11 cellular contexts compared by ENCODE assay signal in the genomic region with DNA sequence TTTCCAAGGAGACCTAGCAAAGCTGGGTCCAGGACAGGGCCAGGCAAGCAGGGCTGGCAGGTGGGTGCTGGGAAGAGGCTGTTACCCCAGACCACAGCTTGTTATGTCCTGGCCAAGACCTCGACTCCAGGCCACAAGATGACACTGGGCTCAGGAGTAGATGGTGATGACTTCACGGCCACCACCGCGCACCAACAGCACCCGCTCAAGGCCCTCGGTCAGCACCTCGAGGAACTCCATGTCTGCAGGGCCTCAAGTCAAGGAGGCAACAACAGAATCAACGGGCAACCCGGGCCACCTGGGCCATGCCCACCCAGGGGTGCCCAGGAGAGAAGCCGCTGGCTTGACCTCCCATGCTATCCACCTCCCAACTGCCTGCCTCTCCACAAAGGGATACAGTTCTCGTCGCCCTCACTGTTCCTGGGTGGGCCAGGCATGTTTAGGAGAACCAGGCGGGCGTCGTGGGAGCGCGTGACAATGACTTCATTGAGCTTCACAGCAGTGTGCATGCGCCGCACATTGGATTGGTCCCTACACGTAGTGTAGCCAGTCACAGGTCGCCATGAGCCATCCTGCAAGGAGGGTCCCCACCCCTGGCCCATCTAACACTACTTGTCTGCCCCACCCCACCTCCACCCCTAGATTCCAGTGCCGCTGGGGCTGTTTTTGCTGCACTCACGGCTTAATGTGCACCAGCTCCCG. TPM values are rescaled to one million over a fixed set of nuclear protein-coding genes. Genes with fewer than 3 reads are reported as not detected.
DNase-seq lines count a peak whose midpoint lies in the region; ATAC-seq and TF ChIP-seq lines count a peak whose summit lies in the region.
"Had no signal": no experiment of that assay in that cellular context is flagged by ENCODE, and none has a peak within 500 bp of the region (broad histone marks: within the 10 kb centered on the region; RNA-seq: fewer than 3 reads in every experiment).

No MANE protein-coding gene starts in this region.

- peaks cover 14% of the 10 kb centered on the region for H3F3A ChIP-seq in PC-9 (ENCODE audit: insufficient read depth, low read depth)

- BruUV-seq in PC-9 (replicated peaks; lab: Mats Ljungman, UMichigan): no TSS peak

- H4K20me1 ChIP-seq in PC-9 (ENCODE audit: insufficient read depth): peaks cover 14% of the 10 kb centered on the region

- H3K27ac ChIP-seq in HEK293 (ENCODE audit: extremely low read depth, low read depth, low read length): no peak overlapping the region
- peak overlapping the region; percentile 35 to 51 for H3K27ac ChIP-seq in esophagus (ENCODE audit: low read depth in 2 of 2, low read length in 1 of 2)
- peak overlapping the region; percentile 26 to 59 (median 52) for H3K27ac ChIP-seq in gastrocnemius medialis
- H3K27ac ChIP-seq in PC-9: no peak overlapping the region

- no peak for TF ChIP-seq POLR2A in gastrocnemius medialis (IDR thresholded peaks at IDR 0.05)

- H3K9me3 ChIP-seq in HEK293 (ENCODE audit: control insufficient read depth, insufficient read depth, low read depth, low read length): no peaks in the 10 kb centered on the region
- no peaks in the 10 kb centered on the region for H3K9me3 ChIP-seq in esophagus (ENCODE audit: control insufficient read depth in 2 of 2, insufficient read depth in 1 of 2, low read depth in 1 of 2, low read length in 1 of 2)
- no peaks in the 10 kb centered on the region for H3K9me3 ChIP-seq in gastrocnemius medialis
- no peaks in the 10 kb centered on the region for H3K9me3 ChIP-seq in PC-9 (ENCODE audit: insufficient read depth, low read depth)

- intact Hi-C loops in gastrocnemius medialis (cut with DNase I; ENCODE audit: low total_unique reads): no loop called here
- intact Hi-C loops in PC-9 (cut with micrococcal nuclease; ENCODE audit: unreplicated experiment): loop anchor here (10.0 kb wide), 1 partner anchor 100 kb away; no protein-coding TSS in a partner anchor

- no peaks in the 10 kb centered on the region for H3K9me2 ChIP-seq in PC-9 (ENCODE audit: insufficient read depth)

- peaks cover 0 to 85% of the 10 kb centered on the region in 2 experiments; a peak in 2 of 3 replicates for H3K36me3 ChIP-seq in HEK293 (ENCODE audit: control insufficient read depth in 2 of 2, insufficient read depth in 1 of 2, low read length in 2 of 2)
- peaks cover 8 to 36% of the 10 kb centered on the region in 2 donors for H3K36me3 ChIP-seq in esophagus (ENCODE audit: control insufficient read depth in 2 of 2, insufficient read depth in 2 of 2, low read length in 1 of 2)
- H3K36me3 ChIP-seq in gastrocnemius medialis: peaks cover 0 to 64% of the 10 kb centered on the region in 2 donors
- H3K36me3 ChIP-seq in PC-9 (ENCODE audit: low read depth): no peaks in the 10 kb centered on the region

- CTCF ChIA-PET in HEK293 (lab: Yijun Ruan, JAX): interaction anchor here (0.7 kb wide), 1 partner anchor 262 kb away, joined by 3 read pairs; no protein-coding TSS in a partner anchor
- CTCF ChIA-PET in PC-9 (lab: Charles Lee): no interaction called here

- no peaks in the 10 kb centered on the region for H3K27me3 ChIP-seq in esophagus (ENCODE audit: control insufficient read depth in 1 of 2, insufficient read depth in 2 of 2, low read length in 2 of 2)
- no peaks in the 10 kb centered on the region for H3K27me3 ChIP-seq in gastrocnemius medialis
- H3K27me3 ChIP-seq in PC-9 (ENCODE audit: insufficient read depth, low read depth): no peaks in the 10 kb centered on the region

- H2AFZ ChIP-seq in PC-9: no peak overlapping the region

- H3K79me2 ChIP-seq in PC-9 (ENCODE audit: low read depth): no peaks in the 10 kb centered on the region

- 91 to 92% methylated on average over 24 of the region's 24 CpGs for WGBS in esophagus, 2 donors

- POLR2A ChIA-PET in HEK293 (lab: Yijun Ruan, JAX): interaction anchor here (2.7 kb wide), 1 partner anchor 9 kb away, joined by 16 read pairs; no protein-coding TSS in a partner anchor
- POLR2A ChIA-PET in PC-9 (lab: Charles Lee; ENCODE audit: unreplicated experiment): no interaction called here

- H3K4me1 ChIP-seq in HEK293 (ENCODE audit: control insufficient read depth, insufficient read depth, low read length) (no peaks in the 10 kb centered on the region), esophagus (ENCODE audit: control insufficient read depth in 2 of 2, insufficient read depth in 2 of 2, low read length in 1 of 2) (peaks cover 0 to 10% of the 10 kb centered on the region in 2 donors), gastrocnemius medialis (peaks cover 22 to 23% of the 10 kb centered on the region in 2 donors), PC-9 (replicated peaks; ENCODE audit: insufficient read depth) (no peaks in the 10 kb centered on the region)

- TF ChIP-seq CTCF in HEK293 (tag by site-specific recombination; IDR thresholded peaks at IDR 0.05): no peak
- TF ChIP-seq CTCF in gastrocnemius medialis (IDR thresholded peaks at IDR 0.05 in 4 of 5, conservative IDR thresholded peaks at IDR 0.05 in 1 of 5): no peak
- no peak for TF ChIP-seq CTCF in PC-9 (conservative IDR thresholded peaks at IDR 0.05)

- ATAC-seq in gastrocnemius medialis: no peak
- ATAC-seq: activated T-helper 17 cell treated with anti-CD3 and anti-CD28 coated beads, Interleukin-2, amount 50 U/mL, for 72 hours had no signal

- in situ Hi-C loops in gastrocnemius medialis (cut with MboI; ENCODE audit: low sequenced_read_pairs in 4 of 4): no loop called here

- no peak overlapping the region for H3K4me2 ChIP-seq in PC-9

- DNase-seq in gastrocnemius medialis (no peak), NCI-H226 (no peak), NCI-H2081 (lab: John Stamatoyannopoulos, UW) (no peak), PC-9 (no peak)
- DNase-seq: activated CD4-positive, alpha-beta T cell treated with anti-CD3 and anti-CD28 coated beads, Interleukin-2, amount 50 U/mL, for 1 hour; DMS153; retina; T-helper 2 cell had no signal

- H3K4me3 ChIP-seq in HEK293 (ENCODE audit: low read depth, low read length): no peak overlapping the region
- H3K4me3 ChIP-seq in esophagus (ENCODE audit: low read depth in 1 of 2, low read length in 2 of 2): no peak overlapping the region
- no peak overlapping the region for H3K4me3 ChIP-seq in gastrocnemius medialis
- H3K4me3 ChIP-seq in PC-9: no peak overlapping the region

TF ChIP-seq in HEK293, 187 proteins besides CTCF, POLR2A, EP300 and RAD21:
- TF ChIP-seq ZNF10 (tag by site-specific recombination; IDR thresholded peaks at IDR 0.05): 0 out of 2 replicates have a peak, but pooled peaks have one; percentile 53
- TF ChIP-seq, protein P1, sequence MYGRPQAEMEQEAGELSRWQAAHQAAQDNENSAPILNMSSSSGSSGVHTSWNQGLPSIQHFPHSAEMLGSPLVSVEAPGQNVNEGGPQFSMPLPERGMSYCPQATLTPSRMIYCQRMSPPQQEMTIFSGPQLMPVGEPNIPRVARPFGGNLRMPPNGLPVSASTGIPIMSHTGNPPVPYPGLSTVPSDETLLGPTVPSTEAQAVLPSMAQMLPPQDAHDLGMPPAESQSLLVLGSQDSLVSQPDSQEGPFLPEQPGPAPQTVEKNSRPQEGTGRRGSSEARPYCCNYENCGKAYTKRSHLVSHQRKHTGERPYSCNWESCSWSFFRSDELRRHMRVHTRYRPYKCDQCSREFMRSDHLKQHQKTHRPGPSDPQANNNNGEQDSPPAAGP (tag by site-specific recombination; IDR thresholded peaks at IDR 0.05): no peak
TF ChIP-seq in HEK293: peak in this region for 1.

RNA-seq across cellular contexts. Expression of a gene that starts 0.9 kb away (rescaled TPM):
- polyA plus RNA-seq in esophagus: 10 to 100 TPM in 1 of 2 donors, 1 to 10 TPM in 1; 6.2 to 22.9 TPM
- 10 to 100 TPM in 1 of 4 donors, 1 to 10 TPM in 3; 2.5 to 18.7 (median 3.5) TPM for total RNA-seq in gastrocnemius medialis
- total RNA-seq in PC-9 (2021): 10.0 and 11.9 TPM in 2 replicates

RNA-seq across cellular contexts. Expression of a gene that starts 8.2 kb away (rescaled TPM):
- polyA plus RNA-seq in esophagus: 10 to 100 TPM; 39.5 to 54.8 TPM
- total RNA-seq in gastrocnemius medialis (10 to 100 TPM; 18.3 to 41.4 (median 23.9) TPM), PC-9 (2021) (39.5 and 56.2 TPM in 2 replicates)

RNA-seq across cellular contexts. Expression of a gene that starts 13.2 kb away (rescaled TPM):
- polyA plus RNA-seq in esophagus: under 1 TPM; 0.41 to 0.77 TPM
- total RNA-seq in gastrocnemius medialis (under 1 TPM in 1 of 4 donors, not detected in 3; 0.27 TPM), PC-9 (2021) (1.3 and 1.7 TPM in 2 replicates)

RNA-seq across cellular contexts. Expression of a gene that starts 23.6 kb away (rescaled TPM):
- 10 to 100 TPM in 1 of 2 donors, 1 to 10 TPM in 1; 9.1 to 17.4 TPM for polyA plus RNA-seq in esophagus
- 10 to 100 TPM; 10.4 to 30.8 (median 15.8) TPM for total RNA-seq in gastrocnemius medialis
- total RNA-seq in PC-9 (2021): 24.2 and 27.0 TPM in 2 replicates

RNA-seq across cellular contexts. Expression of a gene that starts 35.5 kb away (rescaled TPM):
- under 1 TPM in 1 of 2 donors, not detected in 1; 0.01 TPM for polyA plus RNA-seq in esophagus
- not detected for total RNA-seq in gastrocnemius medialis
- total RNA-seq in PC-9 (2021): not detected in 2 replicates

Comparison
In these comparisons a context has a peak if more than half of its experiments do, and no peak if none do; other contexts are left out.
1. H3K27ac ChIP-seq: peak in esophagus (2 of 2) and gastrocnemius medialis (4 of 4); none in HEK293 (single experiment) and PC-9 (single experiment).